8 cellular contexts compared by ENCODE assay signal in the genomic region with DNA sequence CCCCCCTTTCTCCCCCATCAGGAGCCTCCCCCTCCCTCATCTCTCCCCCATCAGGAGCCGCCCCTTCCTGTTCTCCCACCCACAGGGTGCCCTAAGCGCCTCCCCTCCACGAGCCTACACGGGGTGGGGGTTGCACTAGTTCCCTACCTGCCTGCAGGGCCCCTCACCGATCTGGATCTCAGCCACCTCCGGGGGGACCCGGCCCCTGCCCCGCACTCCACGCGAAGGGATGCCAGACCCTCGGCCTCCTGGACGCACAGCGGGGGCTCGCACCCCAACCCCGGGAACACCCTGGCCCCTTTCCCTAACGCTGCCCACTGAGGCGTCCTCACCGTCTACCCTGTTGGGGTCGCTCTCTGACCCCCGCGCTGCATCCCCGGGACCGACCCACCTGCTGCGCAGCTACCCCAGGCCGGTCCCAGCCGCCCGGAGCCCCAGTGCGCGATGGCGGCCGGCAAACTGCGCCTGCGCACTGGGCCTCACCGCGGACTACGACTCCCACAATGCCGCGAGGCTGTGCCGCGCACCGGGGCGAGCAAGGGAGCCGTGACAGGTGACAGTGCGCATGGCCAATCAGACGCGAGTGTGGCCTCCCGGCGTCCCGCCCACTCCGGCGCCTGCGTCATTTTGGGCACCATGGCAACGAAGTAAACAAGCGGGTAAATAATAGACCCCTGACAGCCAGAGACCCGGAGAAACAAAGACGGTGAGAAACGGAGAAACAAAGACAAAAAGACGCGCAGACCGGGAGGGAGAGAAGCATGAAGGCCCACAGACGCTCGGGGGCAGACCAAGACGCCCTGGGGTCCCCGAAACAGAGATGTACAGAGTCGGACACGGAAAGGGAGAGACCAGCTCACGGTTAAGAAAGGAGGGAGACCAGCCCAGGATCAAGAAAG. TPM values are rescaled to one million over a fixed set of nuclear protein-coding genes. Genes with fewer than 3 reads are reported as not detected.
DNase-seq lines count a peak whose midpoint lies in the region; ATAC-seq and TF ChIP-seq lines count a peak whose summit lies in the region.

A gene with protein sequence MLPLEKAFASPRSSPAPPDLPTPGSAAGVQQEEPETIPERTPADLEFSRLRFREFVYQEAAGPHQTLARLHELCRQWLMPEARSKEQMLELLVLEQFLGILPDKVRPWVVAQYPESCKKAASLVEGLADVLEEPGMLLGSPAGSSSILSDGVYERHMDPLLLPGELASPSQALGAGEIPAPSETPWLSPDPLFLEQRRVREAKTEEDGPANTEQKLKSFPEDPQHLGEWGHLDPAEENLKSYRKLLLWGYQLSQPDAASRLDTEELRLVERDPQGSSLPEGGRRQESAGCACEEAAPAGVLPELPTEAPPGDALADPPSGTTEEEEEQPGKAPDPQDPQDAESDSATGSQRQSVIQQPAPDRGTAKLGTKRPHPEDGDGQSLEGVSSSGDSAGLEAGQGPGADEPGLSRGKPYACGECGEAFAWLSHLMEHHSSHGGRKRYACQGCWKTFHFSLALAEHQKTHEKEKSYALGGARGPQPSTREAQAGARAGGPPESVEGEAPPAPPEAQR (minus strand): TSS at position 449 of the 899 bp plus-strand sequence. CDS start 7,964 bp downstream, outside the sequence.

- peak; percentile 55 for ATAC-seq in HG03025 (IDR thresholded peaks at IDR 0.05; ENCODE audit: low FRiP score, unreplicated experiment)

- peaks cover 3% of the 10 kb centered on the region for H3K36me3 ChIP-seq in mesodermal cell (ENCODE audit: control insufficient read depth, insufficient read depth, low read length)

- H3K36me3 Mint-ChIP-seq in endothelial cell (ENCODE audit: low read depth, unreplicated experiment): peaks cover 31% of the 10 kb centered on the region

- H3K27ac Mint-ChIP-seq in endothelial cell (ENCODE audit: unreplicated experiment): peak within 1 kb of the TSS; percentile 100

- peaks cover 23% of the 10 kb centered on the region for H3K9me3 Mint-ChIP-seq in endothelial cell (ENCODE audit: unreplicated experiment)

- TF ChIP-seq CTCF in endothelial cell (IDR thresholded peaks at IDR 0.05; ENCODE audit: unreplicated experiment): no peak

- H3K4me3 Mint-ChIP-seq in endothelial cell (ENCODE audit: unreplicated experiment): peak within 1 kb of the TSS; percentile 94

- peaks cover 63% of the 10 kb centered on the region for H3K9me3 ChIP-seq in mesodermal cell (ENCODE audit: control insufficient read depth, low read length)

- H3K4me1 Mint-ChIP-seq in endothelial cell (ENCODE audit: unreplicated experiment): peaks cover 5% of the 10 kb centered on the region

- H3K4me1 ChIP-seq in mesodermal cell (ENCODE audit: control insufficient read depth, insufficient read depth, low read length, poor library complexity, severe bottlenecking): no peaks in the 10 kb centered on the region

- peaks cover 24% of the 10 kb centered on the region for H3K27me3 Mint-ChIP-seq in endothelial cell (ENCODE audit: unreplicated experiment)

- 1 to 3% methylated on average over 59 to 65 of the region's 67 CpGs for WGBS in mesodermal cell (ENCODE audit: insufficient coverage in 2 of 2), 2 experiments

- H3K27ac ChIP-seq in mesodermal cell (ENCODE audit: low read depth, low read length, severe bottlenecking): peak within 1 kb of the TSS; percentile 100

- peak within 1 kb of the TSS; percentile 78 for H3K4me3 ChIP-seq in mesodermal cell (ENCODE audit: extremely low read depth, insufficient read depth, low read length, poor library complexity, severe bottlenecking)

- peak; percentile 96 for DNase-seq in ELR (ENCODE audit: low read depth)
- peak; percentile 90 to 97 for DNase-seq in NCI-H526 (lab: John Stamatoyannopoulos, UW)
- DNase-seq in activated CD8-positive, alpha-beta memory T cell treated with anti-CD3 and anti-CD28 coated beads, Interleukin-2, amount 50 U/mL, for 4 hours: peak; percentile 95
- DNase-seq in endothelial cell (ENCODE audit: low spot score): peak; percentile 98
- DNase-seq in stimulated activated CD8-positive, alpha-beta memory T cell treated with anti-CD3 and anti-CD28 coated beads, Interleukin-12 subunit alpha, Interleukin-12 subunit beta, amount 100 ng/mL, for 4 hours (ENCODE audit: low read depth): peak; percentile 93
- DNase-seq in NOMO-1 treated with dmso at 0.1 percent for 144 hours (lab: John Stamatoyannopoulos, UW; ENCODE audit: unreplicated experiment): no peak

RNA-seq across cellular contexts. Expression of the gene that starts here (rescaled TPM):
- total RNA-seq in endothelial cell (ENCODE audit: unreplicated experiment): 47.7 TPM
- 39.6 TPM for polyA plus RNA-seq in mesodermal cell (2013, experiment 1 of 2)
- 34.0 TPM for polyA plus RNA-seq in mesodermal cell (2013, experiment 2 of 2)
